8 cellular contexts compared by ENCODE assay signal in genomic region chr16:2531696-2532493, GRCh38.
DNase-seq lines count a peak whose midpoint lies in the region; ATAC-seq and FAIRE-seq lines count a peak whose summit lies in the region.

No MANE protein-coding gene starts in this region.

- H3K4me3 ChIP-seq in HUES48 (ENCODE audit: low read depth, low read length) (peak overlapping the region; percentile 70), NT2/D1 (ENCODE audit: insufficient read length, low read depth) (peak overlapping the region; percentile 63)

- peak; percentile 89 for FAIRE-seq in endometrium (lab: Jason Lieb, UNC)

- H3K9me3 ChIP-seq in HUES48 (ENCODE audit: control insufficient read depth, insufficient read depth, low read length): no peaks in the 10 kb centered on the region
- no peaks in the 10 kb centered on the region for H3K9me3 ChIP-seq in NT2/D1 (ENCODE audit: insufficient read depth, low read length)

- DNase-seq in COR-L47 (lab: John Stamatoyannopoulos, UW): peak; percentile 97
- DNase-seq in NT2/D1 (ENCODE audit: low read depth, low spot score): peak; percentile 94
- DNase-seq in activated CD8-positive, alpha-beta memory T cell treated with anti-CD3 and anti-CD28 coated beads, Interleukin-2, amount 50 U/mL, for 4 hours: peak; percentile 97
- peak; percentile 95 for DNase-seq in middle frontal gyrus (ENCODE audit: extremely low spot score, low spot score)
- DNase-seq in stimulated activated CD8-positive, alpha-beta memory T cell treated with anti-CD3 and anti-CD28 coated beads, Interleukin-2, amount 100 ng/mL, for 1 hour (ENCODE audit: low read depth in 2 of 2): peak; percentile 90 to 96

- peak; percentile 75 for ATAC-seq in GM21390 (IDR thresholded peaks at IDR 0.05; ENCODE audit: unreplicated experiment)

- H3K36me3 ChIP-seq in HUES48 (ENCODE audit: control insufficient read depth, insufficient read depth, low read length) (peaks cover 23% of the 10 kb centered on the region), NT2/D1 (ENCODE audit: insufficient read depth, insufficient read length, low read length) (peaks cover 41% of the 10 kb centered on the region)

- H3K9ac ChIP-seq in HUES48 (ENCODE audit: low read depth, low read length): peak overlapping the region; percentile 71; the same call in 1 of the 2 replicates
- H3K9ac ChIP-seq in NT2/D1 (ENCODE audit: insufficient read length, low read depth): peak overlapping the region; percentile 85

- H3K27me3 ChIP-seq in HUES48 (ENCODE audit: control insufficient read depth, insufficient read depth, low read length): no peaks in the 10 kb centered on the region
- H3K27me3 ChIP-seq in NT2/D1 (ENCODE audit: insufficient read depth, insufficient read length): no peaks in the 10 kb centered on the region

- H3K27ac ChIP-seq in HUES48 (ENCODE audit: low read depth, low read length): peak overlapping the region; percentile 87

- no peaks in the 10 kb centered on the region; the same call in 1 of the 2 replicates for H3K4me1 ChIP-seq in HUES48 (ENCODE audit: control insufficient read depth, insufficient read depth, low read length)
- peaks cover 23% of the 10 kb centered on the region for H3K4me1 ChIP-seq in NT2/D1 (ENCODE audit: insufficient read depth, insufficient read length)

Comparison
In these comparisons a context has a peak if more than half of its experiments do, and no peak if none do; other contexts are left out.
1. Peak in every context shown above with its lines: DNase-seq, ATAC-seq, H3K4me3 ChIP-seq and H3K27ac ChIP-seq.